In genomic region chr22:21054714-21055563, GRCh38 we compare ENCODE assay signal across 1 cellular context.
A peak's percentile ranks its signal among the peaks of the same experiment; 100 is the strongest.
TF ChIP-seq lines count a peak whose summit lies in the region.

No MANE protein-coding gene starts in this region.

TF ChIP-seq in K562, 482 proteins besides CTCF, POLR2A, EP300 and RAD21 (continued from another document):
- TF ChIP-seq E4F1 (CRISPR knock-in tag; IDR thresholded peaks at IDR 0.05; ENCODE audit: borderline replicate concordance) (peak; percentile 22; the same call in 1 of the 2 replicates), DLX4 (CRISPR knock-in tag; IDR thresholded peaks at IDR 0.05) (no peak), PHB2 (IDR thresholded peaks at IDR 0.05; ENCODE audit: low read depth) (no peak), GTF2F1 (IDR thresholded peaks at IDR 0.05; ENCODE audit: low read depth, low read length) (0 out of 2 replicates have a peak, but pooled peaks have one; percentile 14), ZNF77 (CRISPR knock-in tag; IDR thresholded peaks at IDR 0.05) (no peak), NFE2 (IDR thresholded peaks at IDR 0.05; ENCODE audit: low read depth) (no peak), THRAP3 (IDR thresholded peaks at IDR 0.05; ENCODE audit: borderline replicate concordance) (no peak), MCM5 (IDR thresholded peaks at IDR 0.05; ENCODE audit: low read depth) (no peak), RBFOX2 (IDR thresholded peaks at IDR 0.05; ENCODE audit: low read depth, low read length) (0 out of 2 replicates have a peak, but pooled peaks have one; percentile 16), FOXO4 (CRISPR knock-in tag; IDR thresholded peaks at IDR 0.05) (no peak), TFE3 (CRISPR knock-in tag; IDR thresholded peaks at IDR 0.05) (no peak), ZNF707 (CRISPR knock-in tag; conservative IDR thresholded peaks at IDR 0.05) (no peak), STAG1 (CRISPR knock-in tag; IDR thresholded peaks at IDR 0.05; ENCODE audit: borderline replicate concordance) (peak; percentile 42), MTF1 (CRISPR knock-in tag; IDR thresholded peaks at IDR 0.05; ENCODE audit: borderline replicate concordance) (no peak), ZNF696 (CRISPR knock-in tag; conservative IDR thresholded peaks at IDR 0.05) (no peak), PYGO2 (tag; IDR thresholded peaks at IDR 0.05) (no peak), ILF3 (IDR thresholded peaks at IDR 0.05; ENCODE audit: borderline replicate concordance) (no peak), ZBTB1 (CRISPR knock-in tag; IDR thresholded peaks at IDR 0.05; ENCODE audit: borderline replicate concordance, low read depth) (peak; percentile 57; the same call in 1 of the 2 replicates), SIN3A (IDR thresholded peaks at IDR 0.05; ENCODE audit: borderline replicate concordance in 2 of 2, control insufficient read depth in 1 of 2, low read depth in 2 of 2, low read length in 2 of 2) (no peak), ATF3 (IDR thresholded peaks at IDR 0.05) (no peak), ATF3 (CRISPR knock-in tag; conservative IDR thresholded peaks at IDR 0.05) (0 out of 2 replicates have a peak, but pooled peaks have one; percentile 23), RNF2 (IDR thresholded peaks at IDR 0.05) (no peak), MCM7 (IDR thresholded peaks at IDR 0.05) (0 out of 4 replicates have a peak, but pooled peaks of 1 of the 2 experiments have one; percentile 68), NCOA4 (IDR thresholded peaks at IDR 0.05; ENCODE audit: partially characterized antibody) (no peak), STAT6 (CRISPR knock-in tag; IDR thresholded peaks at IDR 0.05) (peak; percentile 53; the same call in 1 of the 2 replicates), ZNF717 (CRISPR knock-in tag; IDR thresholded peaks at IDR 0.05) (no peak), KLF1 (tag; IDR thresholded peaks at IDR 0.05) (no peak), ZNF518B (CRISPR knock-in tag; IDR thresholded peaks at IDR 0.05) (no peak), MCM2 (IDR thresholded peaks at IDR 0.05; ENCODE audit: low read depth) (no peak), ZBTB40 (IDR thresholded peaks at IDR 0.05) (no peak), ZBTB40 (CRISPR knock-in tag; IDR thresholded peaks at IDR 0.05) (no peak)
